ENCODE assay signal across 12 cellular contexts in the genomic region with DNA sequence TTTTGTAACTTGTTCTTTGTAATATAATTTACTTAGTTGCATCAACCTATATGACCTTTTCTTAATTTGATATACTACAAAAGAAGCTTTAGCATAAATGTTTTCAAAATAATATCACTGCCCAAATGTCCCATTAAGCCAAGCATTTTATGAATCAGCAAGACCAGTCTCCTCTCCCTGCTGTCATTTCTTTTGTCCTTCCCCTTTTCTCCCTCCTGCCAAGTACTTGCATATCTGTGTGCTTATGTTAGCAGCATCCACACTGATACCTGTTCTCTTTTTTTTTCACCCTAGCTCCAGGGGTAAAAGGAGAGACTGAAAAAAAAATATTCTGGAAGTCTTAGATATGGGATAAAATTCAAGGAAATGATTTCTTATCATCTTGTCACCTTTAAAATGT.
A peak's percentile ranks its signal among the peaks of the same experiment; 100 is the strongest.
DNase-seq lines count a peak whose midpoint lies in the region; ATAC-seq, FAIRE-seq and TF ChIP-seq lines count a peak whose summit lies in the region.
"Had no signal": no experiment of that assay in that cellular context is flagged by ENCODE, and none has a peak within 500 bp of the region (broad histone marks: within the 10 kb centered on the region; RNA-seq: fewer than 3 reads in every experiment).

No MANE protein-coding gene starts in this region.

- POLR2A ChIA-PET in WTC11 (lab: Charles Lee), result no interaction called here

- H3K27ac Mint-ChIP-seq in WTC11, result peak overlapping the region; percentile 64; the same call in 1 of the 2 replicates
- H3K27ac Mint-ChIP-seq: activated CD8-positive, alpha-beta memory T cell treated with anti-CD3 and anti-CD28 coated beads, Interleukin-2, amount 10 ng/mL, durations not matched to agents 7 days and 5 days had no signal

- no peak for FAIRE-seq in RCC 7860 (lab: Jason Lieb, UNC)

- intact Hi-C loops in left ventricle myocardium superior (cut with micrococcal nuclease), result loop anchor here (10.0 kb wide), 1 partner anchor 57 kb away; no protein-coding TSS in a partner anchor

- H3K4me1 Mint-ChIP-seq in WTC11, result peaks cover 40% of the 10 kb centered on the region

- in situ Hi-C loops in ACHN (cut with HindIII; ENCODE audit: low pct_ligation_motif_present, low pct_unique_long_range_greater_than_20kb, low sequenced_read_pairs), result no loop called here

- CTCF ChIA-PET in WTC11 (lab: Charles Lee), result no interaction called here

- peak; percentile 38 for DNase-seq in ACHN
- DNase-seq in HCEC 1CT, result peak; percentile 29
- no peak for DNase-seq in WTC11 (ENCODE audit: low spot score)
- no peak for DNase-seq in left ventricle myocardium superior
- DNase-seq in RCC 7860 (ENCODE audit: low spot score), result no peak
- no peak for DNase-seq in NCI-H748 treated with DMSO at 0.1 percent for 48 hours (lab: John Stamatoyannopoulos, UW)
- DNase-seq: activated CD8-positive, alpha-beta memory T cell treated with anti-CD3 and anti-CD28 coated beads, Interleukin-2, amount 10 ng/mL, durations not matched to agents 7 days and 5 days; glutamatergic neuron; NCI-H2081; stimulated activated CD4-positive, alpha-beta T cell treated with anti-CD3 and anti-CD28 coated beads, Interleukin-4, amount 100 ng/mL, for 4 hours had no signal

- no peaks in the 10 kb centered on the region for H3K27me3 Mint-ChIP-seq in WTC11 (ENCODE audit: low read depth)
- H3K27me3 Mint-ChIP-seq: activated CD8-positive, alpha-beta memory T cell treated with anti-CD3 and anti-CD28 coated beads, Interleukin-2, amount 10 ng/mL, durations not matched to agents 7 days and 5 days had no signal

- TF ChIP-seq CTCF in WTC11 (IDR thresholded peaks at IDR 0.05), result no peak

- peaks cover 10% of the 10 kb centered on the region for H3K9me3 Mint-ChIP-seq in WTC11

- H3K36me3 Mint-ChIP-seq in WTC11, result peaks cover 10% of the 10 kb centered on the region

- peak; percentile 63 for ATAC-seq in WTC11
- peak; percentile 82 for ATAC-seq in left ventricle myocardium superior
- no peak for ATAC-seq in HG03520 (IDR thresholded peaks at IDR 0.05; ENCODE audit: unreplicated experiment)
- no peak for ATAC-seq in GM19467 (IDR thresholded peaks at IDR 0.05; ENCODE audit: unreplicated experiment)
- ATAC-seq: activated CD8-positive, alpha-beta memory T cell treated with anti-CD3 and anti-CD28 coated beads, Interleukin-2, amount 10 ng/mL, durations not matched to agents 7 days and 5 days had no signal

- H3K4me3 Mint-ChIP-seq in WTC11, result no peak overlapping the region
- H3K4me3 Mint-ChIP-seq: activated CD8-positive, alpha-beta memory T cell treated with anti-CD3 and anti-CD28 coated beads, Interleukin-2, amount 10 ng/mL, durations not matched to agents 7 days and 5 days had no signal

TF ChIP-seq in WTC11, 78 proteins besides CTCF, POLR2A, EP300 and RAD21:
- no peak for TF ChIP-seq ZNF219 (CRISPR knock-in tag; IDR thresholded peaks at IDR 0.05; ENCODE audit: borderline replicate concordance)
- no peak for TF ChIP-seq ZNF121 (CRISPR knock-in tag; IDR thresholded peaks at IDR 0.05)
- no peak for TF ChIP-seq OVOL2 (CRISPR knock-in tag; IDR thresholded peaks at IDR 0.05; ENCODE audit: borderline replicate concordance)
- no peak for TF ChIP-seq ATF1 (CRISPR knock-in tag; IDR thresholded peaks at IDR 0.05)
- TF ChIP-seq, protein P1, sequence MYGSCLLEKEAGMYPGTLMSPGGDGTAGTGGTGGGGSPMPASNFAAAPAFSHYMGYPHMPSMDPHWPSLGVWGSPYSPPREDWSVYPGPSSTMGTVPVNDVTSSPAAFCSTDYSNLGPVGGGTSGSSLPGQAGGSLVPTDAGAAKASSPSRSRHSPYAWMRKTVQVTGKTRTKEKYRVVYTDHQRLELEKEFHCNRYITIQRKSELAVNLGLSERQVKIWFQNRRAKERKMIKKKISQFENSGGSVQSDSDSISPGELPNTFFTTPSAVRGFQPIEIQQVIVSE (CRISPR knock-in tag; IDR thresholded peaks at IDR 0.05; ENCODE audit: borderline replicate concordance), result no peak
- TF ChIP-seq, protein P2, sequence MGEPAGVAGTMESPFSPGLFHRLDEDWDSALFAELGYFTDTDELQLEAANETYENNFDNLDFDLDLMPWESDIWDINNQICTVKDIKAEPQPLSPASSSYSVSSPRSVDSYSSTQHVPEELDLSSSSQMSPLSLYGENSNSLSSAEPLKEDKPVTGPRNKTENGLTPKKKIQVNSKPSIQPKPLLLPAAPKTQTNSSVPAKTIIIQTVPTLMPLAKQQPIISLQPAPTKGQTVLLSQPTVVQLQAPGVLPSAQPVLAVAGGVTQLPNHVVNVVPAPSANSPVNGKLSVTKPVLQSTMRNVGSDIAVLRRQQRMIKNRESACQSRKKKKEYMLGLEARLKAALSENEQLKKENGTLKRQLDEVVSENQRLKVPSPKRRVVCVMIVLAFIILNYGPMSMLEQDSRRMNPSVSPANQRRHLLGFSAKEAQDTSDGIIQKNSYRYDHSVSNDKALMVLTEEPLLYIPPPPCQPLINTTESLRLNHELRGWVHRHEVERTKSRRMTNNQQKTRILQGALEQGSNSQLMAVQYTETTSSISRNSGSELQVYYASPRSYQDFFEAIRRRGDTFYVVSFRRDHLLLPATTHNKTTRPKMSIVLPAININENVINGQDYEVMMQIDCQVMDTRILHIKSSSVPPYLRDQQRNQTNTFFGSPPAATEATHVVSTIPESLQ (CRISPR knock-in tag; IDR thresholded peaks at IDR 0.05), result no peak

Comparison
In these comparisons a context has a peak if more than half of its experiments do, and no peak if none do; other contexts are left out.
1. DNase-seq: peak in ACHN (single experiment) and HCEC 1CT (single experiment); none in WTC11 (single experiment), left ventricle myocardium superior (single experiment), RCC 7860 (single experiment) and NCI-H748 treated with DMSO at 0.1 percent for 48 hours (single experiment).
2. ATAC-seq: peak in WTC11 (single experiment) and left ventricle myocardium superior (single experiment); none in HG03520 (single experiment) and GM19467 (single experiment).